9 cellular contexts compared by ENCODE assay signal in genomic region chr4:118888666-118889312, GRCh38. TPM values are rescaled to one million over a fixed set of nuclear protein-coding genes. Genes with fewer than 3 reads are reported as not detected.
DNase-seq lines count a peak whose midpoint lies in the region; ATAC-seq, FAIRE-seq and TF ChIP-seq lines count a peak whose summit lies in the region.
"Had no signal": no experiment of that assay in that cellular context is flagged by ENCODE, and none has a peak within 500 bp of the region (broad histone marks: within the 10 kb centered on the region; RNA-seq: fewer than 3 reads in every experiment).

Gene SYNPO2 (plus strand): TSS chr4:118888854. CDS start chr4:118889037, 183 bp downstream.

- no peaks in the 10 kb centered on the region for H3K36me3 ChIP-seq in Karpas-422 (ENCODE audit: insufficient read depth, low read length)
- no peaks in the 10 kb centered on the region for H3K36me3 ChIP-seq in iPS-15b (ENCODE audit: control insufficient read depth, insufficient read depth, low read length)

- H3K9me3 ChIP-seq in Karpas-422 (ENCODE audit: low read length), result no peaks in the 10 kb centered on the region
- no peaks in the 10 kb centered on the region for H3K9me3 ChIP-seq in iPS-15b (ENCODE audit: control insufficient read depth, insufficient read depth, low read length)

- no peaks in the 10 kb centered on the region for H4K20me1 ChIP-seq in Karpas-422 (ENCODE audit: insufficient read depth, low read depth, low read length)

- peaks cover 23% of the 10 kb centered on the region for H3K27me3 Mint-ChIP-seq in brain

- no peaks in the 10 kb centered on the region for H3K36me3 Mint-ChIP-seq in brain

- DNase-seq in DMS79 treated with DMSO at 0.1 percent for 48 hours (lab: John Stamatoyannopoulos, UW) (peak; percentile 3), Karpas-422 (peak; percentile 84), retinal pigment epithelial cell (ENCODE audit: low read depth) (no peak), D721Med (ENCODE audit: insufficient read length, low spot score) (no peak)

- H3K79me2 ChIP-seq in Karpas-422 (ENCODE audit: low read length), result no peaks in the 10 kb centered on the region

- TF ChIP-seq CTCF in brain (conservative IDR thresholded peaks at IDR 0.05), result no peak
- no peak for TF ChIP-seq CTCF in retinal pigment epithelial cell (conservative IDR thresholded peaks at IDR 0.05; ENCODE audit: low read depth, low read length)
- TF ChIP-seq CTCF in D721Med (IDR thresholded peaks at IDR 0.05; ENCODE audit: insufficient read depth, missing control alignments), result no peak

- H3K4me1 ChIP-seq in Karpas-422 (ENCODE audit: low read length) (peaks cover 25% of the 10 kb centered on the region), iPS-15b (ENCODE audit: control insufficient read depth, insufficient read depth, low read length) (peaks cover 4% of the 10 kb centered on the region)

- no peaks in the 10 kb centered on the region for H3K9me2 ChIP-seq in Karpas-422 (replicated peaks; ENCODE audit: insufficient read depth, low read length)

- no peak for FAIRE-seq in D721Med (lab: Jason Lieb, UNC)

- peaks cover 0 to 3% (median 0%) of the 10 kb centered on the region in 5 experiments for H3K9me3 Mint-ChIP-seq in brain

- peaks cover 30% of the 10 kb centered on the region for H3K4me1 Mint-ChIP-seq in brain

- peak within 1 kb of the TSS; percentile 65 for H3K4me3 ChIP-seq in Karpas-422 (ENCODE audit: low read length)
- H3K4me3 ChIP-seq in iPS-15b (ENCODE audit: low read depth, low read length), result peak within 1 kb of the TSS; percentile 56
- peak within 1 kb of the TSS; percentile 55 for H3K4me3 ChIP-seq in retinal pigment epithelial cell (ENCODE audit: low read length)
- H3K4me3 ChIP-seq: PC-9 had no signal

- no peak within 1 kb of the TSS for H3K27ac ChIP-seq in Karpas-422 (ENCODE audit: low read length)
- H3K27ac ChIP-seq: PC-9 had no signal

- H3K27ac Mint-ChIP-seq in brain, result peak within 1 kb of the TSS in 3 of 5 experiments; percentile 8 to 63 (median 8)

- peak within 1 kb of the TSS; percentile 60 for H3K9ac ChIP-seq in Karpas-422 (ENCODE audit: low read length)
- no peak within 1 kb of the TSS for H3K9ac ChIP-seq in iPS-15b (ENCODE audit: low read depth, low read length)

- ATAC-seq in GM21825 (IDR thresholded peaks at IDR 0.05; ENCODE audit: unreplicated experiment) (peak; percentile 83), SK-N-SH treated with all-trans-retinoic acid at 6 μM for 48 hours (peak; percentile 93)

- H3K27me3 ChIP-seq in Karpas-422 (ENCODE audit: low read length) (no peaks in the 10 kb centered on the region; the same call in 1 of the 2 replicates), iPS-15b (ENCODE audit: control insufficient read depth, insufficient read depth, low read length) (peaks cover 10% of the 10 kb centered on the region)

- H3K4me3 Mint-ChIP-seq in brain, result peak within 1 kb of the TSS; percentile 79 to 89 (median 84)

- H2AFZ ChIP-seq in Karpas-422 (ENCODE audit: low read length), result peak within 1 kb of the TSS; percentile 34; the same call in 1 of the 2 replicates
- H2AFZ ChIP-seq: PC-9 had no signal

- peak within 1 kb of the TSS; percentile 72 for H3K4me2 ChIP-seq in Karpas-422 (ENCODE audit: low read depth, low read length, poor library complexity, severe bottlenecking)

TF ChIP-seq in SK-N-SH treated with all-trans-retinoic acid at 6 μM for 48 hours, 23 proteins besides CTCF, POLR2A, EP300 and RAD21:
- TF ChIP-seq ISL1 (CRISPR knock-in tag; IDR thresholded peaks at IDR 0.05), result no peak
- no peak for TF ChIP-seq ARNTL (CRISPR knock-in tag; IDR thresholded peaks at IDR 0.05; ENCODE audit: borderline replicate concordance, low read depth)
- no peak for TF ChIP-seq GLIS3 (CRISPR knock-in tag; IDR thresholded peaks at IDR 0.05)
- TF ChIP-seq SNAI2 (CRISPR knock-in tag; IDR thresholded peaks at IDR 0.05), result no peak
- TF ChIP-seq ZFP3 (CRISPR knock-in tag; IDR thresholded peaks at IDR 0.05), result 0 out of 2 replicates have a peak, but pooled peaks have one; percentile 25

RNA-seq across cellular contexts. Expression of gene SYNPO2, which starts in this region (rescaled TPM):
- 0.94 and 1.2 TPM in 2 replicates for total RNA-seq in Karpas-422 (2014; rRNA removed; shearing (Covaris generic); ENCODE audit: low replicate concordance)
- polyA plus RNA-seq in brain (ENCODE audit: insufficient read depth, low read depth, low replicate concordance), result 2.6 TPM

Comparison
In these comparisons a context has a peak if more than half of its experiments do, and no peak if none do; other contexts are left out.
1. DNase-seq: peak in DMS79 treated with DMSO at 0.1 percent for 48 hours (single experiment) and Karpas-422 (single experiment); none in retinal pigment epithelial cell (single experiment) and D721Med (single experiment).
2. Peak in every context shown above with its lines, with median percentiles within 50 percentile points of each other: H3K4me3 ChIP-seq.